8 cellular contexts compared by ENCODE assay signal in the genomic region with DNA sequence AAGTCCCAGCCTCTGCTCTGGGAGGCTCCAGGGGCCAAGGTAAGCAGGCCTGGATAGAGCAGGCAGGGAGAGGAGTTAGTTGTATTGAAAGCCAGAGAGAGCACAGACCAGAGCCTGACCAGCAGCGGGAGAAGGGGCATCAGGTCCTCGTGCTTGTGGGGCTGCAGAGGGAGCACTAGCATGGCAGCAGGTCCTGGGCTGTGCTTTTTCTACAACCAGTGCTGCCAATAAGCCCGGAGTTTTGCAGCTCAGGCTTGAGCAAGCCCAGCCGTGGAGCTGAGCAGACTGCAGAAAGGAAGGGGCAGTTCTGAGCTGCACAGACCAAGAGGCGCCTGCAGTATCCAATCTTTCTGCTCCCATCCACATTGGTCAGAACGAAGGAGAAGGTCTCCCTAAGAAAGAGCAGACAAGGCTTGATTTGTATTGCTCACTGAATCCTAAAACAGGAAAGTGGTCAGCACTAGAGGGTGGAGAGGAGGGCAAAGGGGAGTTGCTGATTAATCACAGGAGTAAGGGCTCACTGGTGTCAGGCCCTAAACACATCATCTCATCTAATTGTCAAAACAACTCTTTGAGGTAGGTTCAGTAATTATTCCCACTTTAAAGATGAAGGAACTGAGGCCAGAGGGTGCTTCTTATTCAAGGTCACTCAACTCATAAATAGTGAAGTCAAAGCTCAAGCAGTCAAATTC. TPM values are rescaled to one million over a fixed set of nuclear protein-coding genes. Genes with fewer than 3 reads are reported as not detected.
DNase-seq lines count a peak whose midpoint lies in the region; ATAC-seq and TF ChIP-seq lines count a peak whose summit lies in the region.

No MANE protein-coding gene starts in this region.

- H3K9me3 ChIP-seq in iPS DF 6.9 (ENCODE audit: control insufficient read depth, insufficient read depth, low read length) = no peaks in the 10 kb centered on the region
- H3K9me3 ChIP-seq in suprapubic skin = no peaks in the 10 kb centered on the region
- no peaks in the 10 kb centered on the region for H3K9me3 ChIP-seq in ovary

- no peak overlapping the region for H3K4me3 ChIP-seq in NB4 (ENCODE audit: low read depth, low read length)
- no peak overlapping the region for H3K4me3 ChIP-seq in iPS DF 6.9 (ENCODE audit: low read length)
- peak overlapping the region; percentile 34 for H3K4me3 ChIP-seq in suprapubic skin
- no peak overlapping the region for H3K4me3 ChIP-seq in ovary

- peak; percentile 70 for TF ChIP-seq CTCF in GM10266 (IDR thresholded peaks at IDR 0.05; ENCODE audit: control insufficient read depth, insufficient read depth, low read depth, missing control alignments)
- peak; percentile 36 for TF ChIP-seq CTCF in NB4 (IDR thresholded peaks at IDR 0.05; ENCODE audit: low read depth, low read length)
- no peak for TF ChIP-seq CTCF in suprapubic skin (IDR thresholded peaks at IDR 0.05)
- TF ChIP-seq CTCF in ovary (IDR thresholded peaks at IDR 0.05) = no peak

- H3K27ac ChIP-seq in iPS DF 6.9 (ENCODE audit: low read length) (no peak overlapping the region), suprapubic skin (no peak overlapping the region), ovary (no peak overlapping the region)

- WGBS in iPS DF 6.9 (ENCODE audit: insufficient coverage, insufficient read length) = no CpG with 5 or more reads among the region's 6 CpGs
- 84% methylated on average over 6 of the region's 6 CpGs for WGBS in suprapubic skin
- 62 to 83% (median 72%) methylated on average over 6 of the region's 6 CpGs for WGBS in ovary, 3 donors

- H3K36me3 ChIP-seq in iPS DF 6.9 (ENCODE audit: control insufficient read depth, insufficient read depth, low read length) (no peaks in the 10 kb centered on the region), suprapubic skin (peaks cover 13% of the 10 kb centered on the region), ovary (no peaks in the 10 kb centered on the region)

- TF ChIP-seq POLR2A in NB4 (IDR thresholded peaks at IDR 0.05; ENCODE audit: extremely low read depth, insufficient read length) (no peak), suprapubic skin (IDR thresholded peaks at IDR 0.05) (no peak), ovary (IDR thresholded peaks at IDR 0.05) (no peak)

- DNase-seq in GM10266 (ENCODE audit: extremely low spot score) (no peak), NB4 (ENCODE audit: low read depth) (peak; percentile 73), iPS DF 6.9 (ENCODE audit: low read depth, low spot score) (peak; percentile 37), suprapubic skin (ENCODE audit: low spot score in 2 of 2) (no peak), ovary (no peak), DMS53 treated with DMSO at 0.1 percent for 48 hours (lab: John Stamatoyannopoulos, UW; ENCODE audit: unreplicated experiment) (no peak)
- peak; percentile 61 for DNase-seq in activated T-cell treated with anti-CD3 and anti-CD28 coated beads, Interleukin-2, amount 50 U/mL, for 1 hour

- TF ChIP-seq EP300 in suprapubic skin (IDR thresholded peaks at IDR 0.05) (no peak), ovary (IDR thresholded peaks at IDR 0.05) (no peak)

- no peaks in the 10 kb centered on the region for H3K27me3 ChIP-seq in iPS DF 6.9 (ENCODE audit: control insufficient read depth, insufficient read depth, low read length)
- H3K27me3 ChIP-seq in suprapubic skin = no peaks in the 10 kb centered on the region
- no peaks in the 10 kb centered on the region for H3K27me3 ChIP-seq in ovary

- no peak for ATAC-seq in HG03442 (IDR thresholded peaks at IDR 0.05; ENCODE audit: unreplicated experiment)

- H3K4me1 ChIP-seq in iPS DF 6.9 (ENCODE audit: control insufficient read depth, insufficient read depth, low read length) (no peaks in the 10 kb centered on the region; the same call in 1 of the 2 replicates), suprapubic skin (peaks cover 54% of the 10 kb centered on the region), ovary (ENCODE audit: insufficient read depth) (peaks cover 3% of the 10 kb centered on the region)

- intact Hi-C loops in ovary (cut with DNase I) = no loop called here

RNA-seq across cellular contexts. Expression of a gene that starts 2.7 kb away (rescaled TPM):
- total RNA-seq in suprapubic skin (10 to 100 TPM; 25.3 to 37.1 (median 31.8) TPM), ovary (10 to 100 TPM in 3 of 7 donors, 1 to 10 TPM in 4; 6.2 to 19.0 (median 9.5) TPM)
- polyA plus RNA-seq in ovary = 10 to 100 TPM in 1 of 2 donors, 1 to 10 TPM in 1; 2.5 to 18.3 TPM

RNA-seq across cellular contexts. Expression of a gene that starts 29.8 kb away (rescaled TPM):
- total RNA-seq in suprapubic skin = 1 to 10 TPM; 4.7 to 9.8 (median 7.7) TPM
- total RNA-seq in ovary = 10 to 100 TPM in 1 of 7 donors, 1 to 10 TPM in 5, not detected in 1; 1.1 to 17.0 (median 1.8) TPM
- polyA plus RNA-seq in ovary = 1 to 10 TPM in 1 of 2 donors, under 1 TPM in 1; 0.91 to 1.4 TPM

RNA-seq across cellular contexts. Expression of a gene that starts 57.7 kb away (rescaled TPM):
- total RNA-seq in suprapubic skin (10 to 100 TPM; 29.8 to 50.8 (median 36.9) TPM), ovary (10 to 100 TPM; 27.8 to 37.1 (median 32.4) TPM)
- 10 to 100 TPM; 16.4 to 40.3 TPM for polyA plus RNA-seq in ovary

RNA-seq across cellular contexts. Expression of a gene that starts 57.9 kb away (rescaled TPM):
- total RNA-seq in suprapubic skin (10 to 100 TPM; 24.4 to 37.1 (median 31.1) TPM), ovary (10 to 100 TPM; 27.2 to 51.8 (median 34.7) TPM)
- polyA plus RNA-seq in ovary = 10 to 100 TPM; 34.0 to 87.3 TPM

Comparison
In these comparisons a context has a peak if more than half of its experiments do, and no peak if none do; other contexts are left out.
1. DNase-seq: peak in NB4 (single experiment), activated T-cell treated with anti-CD3 and anti-CD28 coated beads, Interleukin-2, amount 50 U/mL, for 1 hour (single experiment) and iPS DF 6.9 (single experiment); none in GM10266 (single experiment), suprapubic skin (0 of 2), ovary (0 of 5) and DMS53 treated with DMSO at 0.1 percent for 48 hours (single experiment).
2. CTCF ChIP-seq: peak in GM10266 (single experiment) and NB4 (single experiment); none in suprapubic skin (0 of 2) and ovary (0 of 3).